Comparison of ENCODE assay signal across 1 cellular context in the genomic region with DNA sequence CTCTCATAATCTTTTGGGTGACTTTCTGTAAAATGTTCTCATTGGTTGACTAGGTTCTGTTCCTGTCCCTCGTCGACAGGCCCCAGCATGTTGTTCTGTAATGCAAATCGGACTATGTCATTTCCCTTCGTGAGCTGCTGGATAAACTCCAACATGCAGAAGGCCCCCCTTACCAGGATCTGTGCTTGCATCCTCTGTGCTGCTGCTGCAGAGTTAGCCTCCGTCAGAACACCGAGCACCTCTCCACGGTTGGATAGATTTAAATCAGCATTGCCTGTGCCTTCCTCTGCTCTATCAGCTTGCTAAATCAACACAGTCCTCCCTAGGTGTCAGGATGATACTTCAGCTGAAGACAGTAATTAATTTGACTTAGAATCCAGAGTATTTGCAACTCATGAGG.
TF ChIP-seq lines count a peak whose summit lies in the region.

No MANE protein-coding gene starts in this region.

TF ChIP-seq in H1, 55 proteins besides CTCF, POLR2A, EP300 and RAD21:
- no peak for TF ChIP-seq SAP30 (IDR thresholded peaks at IDR 0.05; ENCODE audit: insufficient read depth, insufficient replicate concordance, low read length)
- TF ChIP-seq HDAC6 (IDR thresholded peaks at IDR 0.05; ENCODE audit: low read depth, low read length) = no peak
- TF ChIP-seq USF2 (IDR thresholded peaks at IDR 0.05; ENCODE audit: low read length) = no peak
- no peak for TF ChIP-seq SP1 (IDR thresholded peaks at IDR 0.05; ENCODE audit: low read depth, low read length)
- TF ChIP-seq, protein P1, sequence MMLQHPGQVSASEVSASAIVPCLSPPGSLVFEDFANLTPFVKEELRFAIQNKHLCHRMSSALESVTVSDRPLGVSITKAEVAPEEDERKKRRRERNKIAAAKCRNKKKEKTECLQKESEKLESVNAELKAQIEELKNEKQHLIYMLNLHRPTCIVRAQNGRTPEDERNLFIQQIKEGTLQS (IDR thresholded peaks at IDR 0.05; ENCODE audit: insufficient read depth, low read depth, low read length) = no peak
- TF ChIP-seq YY1 (IDR thresholded peaks at IDR 0.05; ENCODE audit: low read depth, low read length) = no peak
- no peak for TF ChIP-seq BACH1 (IDR thresholded peaks at IDR 0.05; ENCODE audit: low read length)
- no peak for TF ChIP-seq TEAD4 (IDR thresholded peaks at IDR 0.05; ENCODE audit: low read depth, low read length)
- no peak for TF ChIP-seq HDAC2 (IDR thresholded peaks at IDR 0.05; ENCODE audit: borderline replicate concordance in 1 of 2, low read depth in 2 of 2, low read length in 2 of 2)
- TF ChIP-seq RFX5 (IDR thresholded peaks at IDR 0.05; ENCODE audit: borderline replicate concordance, low read depth, low read length) = no peak
- no peak for TF ChIP-seq CHD2 (IDR thresholded peaks at IDR 0.05; ENCODE audit: low read length)
- no peak for TF ChIP-seq NRF1 (IDR thresholded peaks at IDR 0.05; ENCODE audit: low read depth, low read length)
- TF ChIP-seq POLR2AphosphoS5 (IDR thresholded peaks at IDR 0.05; ENCODE audit: low read depth, low read length) = no peak
- TF ChIP-seq, protein P2, sequence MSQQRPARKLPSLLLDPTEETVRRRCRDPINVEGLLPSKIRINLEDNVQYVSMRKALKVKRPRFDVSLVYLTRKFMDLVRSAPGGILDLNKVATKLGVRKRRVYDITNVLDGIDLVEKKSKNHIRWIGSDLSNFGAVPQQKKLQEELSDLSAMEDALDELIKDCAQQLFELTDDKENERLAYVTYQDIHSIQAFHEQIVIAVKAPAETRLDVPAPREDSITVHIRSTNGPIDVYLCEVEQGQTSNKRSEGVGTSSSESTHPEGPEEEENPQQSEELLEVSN (IDR thresholded peaks at IDR 0.05) = no peak
- no peak for TF ChIP-seq GTF2F1 (IDR thresholded peaks at IDR 0.05; ENCODE audit: borderline replicate concordance, low read depth, low read length)
- no peak for TF ChIP-seq EZH2 (IDR thresholded peaks at IDR 0.05; ENCODE audit: low read depth, low read length, severe bottlenecking)
- no peak for TF ChIP-seq EGR1 (IDR thresholded peaks at IDR 0.05; ENCODE audit: borderline replicate concordance, low read depth, low read length)
